32 cellular contexts compared by ENCODE assay signal in the genomic region with DNA sequence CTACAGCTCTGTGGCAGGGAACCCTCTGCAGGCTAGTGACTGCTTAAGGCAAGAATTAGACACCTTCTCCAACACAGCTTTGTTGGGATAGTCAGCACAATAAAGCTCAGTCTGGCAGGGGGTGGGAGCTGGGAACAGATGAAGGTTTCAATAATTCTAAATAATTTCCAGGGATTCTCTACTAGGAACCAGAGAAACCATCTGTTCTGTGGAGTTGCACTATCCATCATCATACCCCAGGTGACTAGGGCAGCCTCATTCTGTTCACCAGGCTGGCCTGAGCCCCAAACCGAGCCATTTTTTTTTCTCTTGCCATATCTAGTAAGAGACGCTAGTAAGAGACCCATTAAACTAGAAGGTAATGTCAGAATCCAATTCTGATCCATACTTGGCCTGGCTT. TPM values are rescaled to one million over a fixed set of nuclear protein-coding genes. Genes with fewer than 3 reads are reported as not detected.
"Had no signal": no experiment of that assay in that cellular context is flagged by ENCODE, and none has a peak within 500 bp of the region (broad histone marks: within the 10 kb centered on the region; RNA-seq: fewer than 3 reads in every experiment).

No MANE protein-coding gene starts in this region.

- H3K27ac Mint-ChIP-seq: activated CD8-positive, alpha-beta T cell treated with anti-CD3 and anti-CD28 coated beads for 36 hours; activated naive CD8-positive, alpha-beta T cell treated with anti-CD3 and anti-CD28 coated beads for 36 hours; activated T-cell treated with anti-CD3 and anti-CD28 coated beads, Interleukin-2, amount 50 U/mL, for 72 hours; activated T-helper 17 cell treated with anti-CD3 and anti-CD28 coated beads, Interleukin-2, amount 50 U/mL, for 72 hours; WTC11 had no signal

- H3K9me3 ChIP-seq: ascending aorta had no signal

- H3K4me3 Mint-ChIP-seq: activated CD8-positive, alpha-beta T cell treated with anti-CD3 and anti-CD28 coated beads for 36 hours; activated naive CD8-positive, alpha-beta T cell treated with anti-CD3 and anti-CD28 coated beads for 36 hours; activated T-cell treated with anti-CD3 and anti-CD28 coated beads, Interleukin-2, amount 50 U/mL, for 72 hours; activated T-helper 17 cell treated with anti-CD3 and anti-CD28 coated beads, Interleukin-2, amount 50 U/mL, for 72 hours; central memory CD8-positive, alpha-beta T cell; WTC11 had no signal

- H3K4me1 Mint-ChIP-seq: activated naive CD8-positive, alpha-beta T cell treated with anti-CD3 and anti-CD28 coated beads for 36 hours; activated T-helper 17 cell treated with anti-CD3 and anti-CD28 coated beads, Interleukin-2, amount 50 U/mL, for 72 hours; central memory CD8-positive, alpha-beta T cell had no signal

- DNase-seq: activated CD4-positive, alpha-beta T cell treated with anti-CD3 and anti-CD28 coated beads for 48 hours; activated CD4-positive, alpha-beta T cell treated with anti-CD3 and anti-CD28 coated beads, Interleukin-2, amount 50 U/mL, for 4 hours; activated CD4-positive, CD25-positive, alpha-beta regulatory T cell treated with anti-CD3 and anti-CD28 coated beads, Interleukin-2, amount 50 U/mL, for 72 hours; activated CD8-positive, alpha-beta T cell treated with anti-CD3 and anti-CD28 coated beads for 36 hours; activated effector memory CD4-positive, alpha-beta T cell treated with anti-CD3 and anti-CD28 coated beads, Interleukin-2, amount 50 U/mL, for 16 hours; activated naive CD4-positive, alpha-beta T cell; activated naive CD4-positive, alpha-beta T cell treated with anti-CD3 and anti-CD28 coated beads, Interleukin-2, amount 50 U/mL, for 16 hours; activated naive CD8-positive, alpha-beta T cell treated with anti-CD3 and anti-CD28 coated beads for 36 hours; activated T-cell treated with anti-CD3 and anti-CD28 coated beads, Interleukin-2, amount 50 U/mL, for 1 hour; activated T-cell treated with anti-CD3 and anti-CD28 coated beads, Interleukin-2, amount 50 U/mL, for 72 hours; amygdala; Karpas-422; KBM-7; NCI-H1105; NCI-H1417 treated with DMSO at 0.1 percent for 48 hours; NCI-H1694; NCI-H1930; NCI-H2081 treated with DMSO at 0.1 percent for 48 hours; NCI-H345; NCI-H524 treated with DMSO at 0.1 percent for 48 hours; NK-92 treated with Interleukin-12 subunit alpha and Interleukin-12 subunit beta, amount 100 ng/mL, for 24 hours; PC-3; Right ventricle myocardium superior; T1000 had no signal

- H3K36me3 ChIP-seq: cardiac muscle cell had no signal

- H3K27me3 Mint-ChIP-seq: activated CD8-positive, alpha-beta T cell treated with anti-CD3 and anti-CD28 coated beads for 36 hours; activated naive CD8-positive, alpha-beta T cell treated with anti-CD3 and anti-CD28 coated beads for 36 hours; activated T-helper 17 cell treated with anti-CD3 and anti-CD28 coated beads, Interleukin-2, amount 50 U/mL, for 72 hours; central memory CD8-positive, alpha-beta T cell had no signal

- H3K9me3 Mint-ChIP-seq: activated CD8-positive, alpha-beta T cell treated with anti-CD3 and anti-CD28 coated beads for 36 hours; activated T-helper 17 cell treated with anti-CD3 and anti-CD28 coated beads, Interleukin-2, amount 50 U/mL, for 72 hours; central memory CD8-positive, alpha-beta T cell had no signal

- H3K27ac ChIP-seq: ascending aorta, cardiac muscle cell had no signal

- H3K27me3 ChIP-seq: ascending aorta, cardiac muscle cell had no signal

- ATAC-seq: activated CD8-positive, alpha-beta T cell treated with anti-CD3 and anti-CD28 coated beads for 36 hours; activated T-cell treated with anti-CD3 and anti-CD28 coated beads, Interleukin-2, amount 50 U/mL, for 72 hours; activated T-helper 17 cell treated with anti-CD3 and anti-CD28 coated beads, Interleukin-2, amount 50 U/mL, for 72 hours; PC-3; WTC11 had no signal

- H3K4me3 ChIP-seq: ascending aorta, cardiac muscle cell had no signal

RNA-seq across cellular contexts. Expression of gene CYP26B1, which starts 35.8 kb away (rescaled TPM):
- total RNA-seq: activated CD8-positive, alpha-beta memory T cell treated with anti-CD3 and anti-CD28 coated beads for 36 hours; activated CD8-positive, alpha-beta T cell treated with anti-CD3 and anti-CD28 coated beads for 36 hours; activated naive CD8-positive, alpha-beta T cell treated with anti-CD3 and anti-CD28 coated beads for 36 hours; activated T-cell treated with anti-CD3 and anti-CD28 coated beads, Interleukin-2, amount 50 U/mL, for 72 hours; T-helper 1 cell treated with Interleukin-12 subunit alpha and Interleukin-12 subunit beta and Interleukin-4 antibody, amounts not matched to agents 30 ng/mL and 1 ng/mL, for 36 hours; T-helper 2 cell treated with Interferon-gamma antibody and Interleukin-4, amounts not matched to agents 100 ng/mL and 5 ng/mL, for 36 hours had no signal
